In genomic region chr6:163948250-163948649, GRCh38 we compare ENCODE assay signal across 14 cellular contexts.
A peak's percentile ranks its signal among the peaks of the same experiment; 100 is the strongest.
DNase-seq lines count a peak whose midpoint lies in the region; ATAC-seq, FAIRE-seq and TF ChIP-seq lines count a peak whose summit lies in the region.
"Had no signal": no experiment of that assay in that cellular context is flagged by ENCODE, and none has a peak within 500 bp of the region (broad histone marks: within the 10 kb centered on the region; RNA-seq: fewer than 3 reads in every experiment).

No MANE protein-coding gene starts in this region.

- H2AFZ ChIP-seq in HepG2 (ENCODE audit: low read length): no peak overlapping the region

- H3K36me3 Mint-ChIP-seq in activated T-cell treated with anti-CD3 and anti-CD28 coated beads, Interleukin-2, amount 50 U/mL, for 72 hours (ENCODE audit: insufficient read depth in 2 of 2): no peaks in the 10 kb centered on the region
- H3K36me3 Mint-ChIP-seq in activated naive CD8-positive, alpha-beta T cell treated with anti-CD3 and anti-CD28 coated beads, Interleukin-2, amount 50 U/mL, for 24 hours (ENCODE audit: low read depth): no peaks in the 10 kb centered on the region
- H3K36me3 Mint-ChIP-seq: CD8-positive, alpha-beta memory T cell had no signal

- intact Hi-C loops in HepG2 (cut with micrococcal nuclease; ENCODE audit: unreplicated experiment): no loop called here
- intact Hi-C loops in right lobe of liver (cut with DNase I): no loop called here

- no peak overlapping the region for H3K4me2 ChIP-seq in HepG2 (ENCODE audit: low read depth, low read length)
- H3K4me2 ChIP-seq: BLaER1 had no signal

- H3K27me3 ChIP-seq in HepG2 (ENCODE audit: control insufficient read depth in 1 of 2, insufficient read depth in 2 of 2, low read length in 2 of 2) (peaks cover 0 to 23% of the 10 kb centered on the region in 2 experiments; a peak in 2 of 5 replicates), right lobe of liver (no peaks in the 10 kb centered on the region), layer of hippocampus (ENCODE audit: control insufficient read depth, insufficient read depth, low read length) (no peaks in the 10 kb centered on the region)
- H3K27me3 ChIP-seq: BLaER1 had no signal

- no peaks in the 10 kb centered on the region for H3K36me3 ChIP-seq in HepG2 (replicated peaks in 1 of 2; ENCODE audit: control insufficient read depth in 1 of 2, insufficient read depth in 2 of 2, low read length in 2 of 2)
- no peaks in the 10 kb centered on the region for H3K36me3 ChIP-seq in right lobe of liver
- H3K36me3 ChIP-seq: BLaER1 had no signal

- H3K4me1 ChIP-seq in HepG2 (ENCODE audit: insufficient read depth, low read length) (no peaks in the 10 kb centered on the region), right lobe of liver (peaks cover 0 to 1% (median 0%) of the 10 kb centered on the region in 4 donors)
- H3K4me1 ChIP-seq: BLaER1 had no signal

- no peak for FAIRE-seq in HepG2 (lab: Jason Lieb, UNC)
- FAIRE-seq: HTR-8/SVneo had no signal

- in situ Hi-C loops in HepG2 (cut with HindIII; ENCODE audit: extremely low pct_ligation_motif_present, low pct_unique_long_range_greater_than_20kb): no loop called here

- TF ChIP-seq POLR2A in HepG2 (IDR thresholded peaks at IDR 0.05; ENCODE audit: insufficient read depth in 1 of 2, low read depth in 2 of 2, low read length in 2 of 2): no peak
- no peak for TF ChIP-seq POLR2A in right lobe of liver (IDR thresholded peaks at IDR 0.05)

- TF ChIP-seq CTCF in HepG2 (CRISPR knock-in tag; IDR thresholded peaks at IDR 0.05): no peak
- TF ChIP-seq CTCF in right lobe of liver (IDR thresholded peaks at IDR 0.05): no peak

- H3K9ac ChIP-seq in HepG2 (ENCODE audit: insufficient read depth, low read depth, low read length): no peak overlapping the region
- H3K9ac ChIP-seq: BLaER1 had no signal

- H3K27ac Mint-ChIP-seq in activated T-cell treated with anti-CD3 and anti-CD28 coated beads, Interleukin-2, amount 50 U/mL, for 72 hours: no peak overlapping the region
- H3K27ac Mint-ChIP-seq in activated naive CD8-positive, alpha-beta T cell treated with anti-CD3 and anti-CD28 coated beads, Interleukin-2, amount 50 U/mL, for 24 hours: no peak overlapping the region

- DNase-seq in HepG2 (ENCODE audit: low spot score) (no peak), right lobe of liver (no peak), substantia nigra (lab: John Stamatoyannopoulos, UW) (no peak)
- no peak for DNase-seq in activated T-cell treated with anti-CD3 and anti-CD28 coated beads, Interleukin-2, amount 50 U/mL, for 72 hours
- no peak for DNase-seq in activated naive CD8-positive, alpha-beta T cell treated with anti-CD3 and anti-CD28 coated beads, Interleukin-2, amount 50 U/mL, for 24 hours
- DNase-seq: CD8-positive, alpha-beta memory T cell; DMS53; GF-D8; HCEC 1CT had no signal

- H3K9me3 ChIP-seq in HepG2 (ENCODE audit: low read length) (no peaks in the 10 kb centered on the region), right lobe of liver (no peaks in the 10 kb centered on the region)
- H3K9me3 ChIP-seq: BLaER1 had no signal

- no peaks in the 10 kb centered on the region for H3K79me2 ChIP-seq in HepG2 (ENCODE audit: insufficient read depth, low read length)

- TF ChIP-seq EP300 in HepG2 (IDR thresholded peaks at IDR 0.05; ENCODE audit: low read depth in 2 of 2, low read length in 2 of 2) (no peak), HepG2 (CRISPR knock-in tag; IDR thresholded peaks at IDR 0.05; ENCODE audit: borderline replicate concordance) (no peak)

- no peaks in the 10 kb centered on the region for H4K20me1 ChIP-seq in HepG2 (ENCODE audit: insufficient read depth, low read length)
- H4K20me1 ChIP-seq: BLaER1 had no signal

- no peak overlapping the region for H3K4me3 Mint-ChIP-seq in activated T-cell treated with anti-CD3 and anti-CD28 coated beads, Interleukin-2, amount 50 U/mL, for 72 hours
- no peak overlapping the region for H3K4me3 Mint-ChIP-seq in activated naive CD8-positive, alpha-beta T cell treated with anti-CD3 and anti-CD28 coated beads, Interleukin-2, amount 50 U/mL, for 24 hours
- H3K4me3 Mint-ChIP-seq: CD8-positive, alpha-beta memory T cell had no signal

- POLR2A ChIA-PET in HepG2 (lab: Yijun Ruan, JAX): no interaction called here

- H3K4me1 Mint-ChIP-seq in activated T-cell treated with anti-CD3 and anti-CD28 coated beads, Interleukin-2, amount 50 U/mL, for 72 hours (ENCODE audit: low read depth): peaks cover 7% of the 10 kb centered on the region
- no peaks in the 10 kb centered on the region for H3K4me1 Mint-ChIP-seq in activated naive CD8-positive, alpha-beta T cell treated with anti-CD3 and anti-CD28 coated beads, Interleukin-2, amount 50 U/mL, for 24 hours

- no TSS peak for BruUV-seq in HepG2 (replicated peaks; lab: Mats Ljungman, UMichigan)

- no peak for TF ChIP-seq RAD21 in HepG2 (CRISPR knock-in tag; IDR thresholded peaks at IDR 0.05)

- CTCF ChIA-PET in HepG2 (lab: Yijun Ruan, JAX; ENCODE audit: low intra/inter-chr PET ratio, low total read pairs): no interaction called here

- WGBS in HepG2 (ENCODE audit: low lambda C conversion rate): 17% methylated on average over 5 of the region's 5 CpGs
- 90% methylated on average over 3 of the region's 5 CpGs for WGBS in right lobe of liver (ENCODE audit: insufficient coverage, low coverage, low lambda C conversion rate, missing lambda C conversion rate)

- H3K9me3 Mint-ChIP-seq in activated T-cell treated with anti-CD3 and anti-CD28 coated beads, Interleukin-2, amount 50 U/mL, for 72 hours: no peaks in the 10 kb centered on the region
- H3K9me3 Mint-ChIP-seq in activated naive CD8-positive, alpha-beta T cell treated with anti-CD3 and anti-CD28 coated beads, Interleukin-2, amount 50 U/mL, for 24 hours: no peaks in the 10 kb centered on the region
- H3K9me3 Mint-ChIP-seq: CD8-positive, alpha-beta memory T cell had no signal

- peaks cover 23% of the 10 kb centered on the region for H3K27me3 Mint-ChIP-seq in activated T-cell treated with anti-CD3 and anti-CD28 coated beads, Interleukin-2, amount 50 U/mL, for 72 hours (ENCODE audit: low read depth)
- H3K27me3 Mint-ChIP-seq in activated naive CD8-positive, alpha-beta T cell treated with anti-CD3 and anti-CD28 coated beads, Interleukin-2, amount 50 U/mL, for 24 hours: peaks cover 33% of the 10 kb centered on the region

- H3K27ac ChIP-seq in HepG2 (ENCODE audit: extremely low read length, insufficient read depth, low read length): no peak overlapping the region
- H3K27ac ChIP-seq in right lobe of liver: no peak overlapping the region
- peak overlapping the region; percentile 53 for H3K27ac ChIP-seq in layer of hippocampus (ENCODE audit: low read depth, low read length)
- peak overlapping the region; percentile 17 for H3K27ac ChIP-seq in substantia nigra (ENCODE audit: low read depth, low read length, poor library complexity, severe bottlenecking)
- H3K27ac ChIP-seq: 22Rv1, BLaER1 had no signal

- H3K4me3 ChIP-seq in HepG2 (replicated peaks in 1 of 3; ENCODE audit: insufficient read depth in 1 of 3, low read depth in 2 of 3, low read length in 3 of 3): no peak overlapping the region
- no peak overlapping the region for H3K4me3 ChIP-seq in right lobe of liver
- H3K4me3 ChIP-seq: BLaER1 had no signal

- ATAC-seq in HepG2 (no peak), right lobe of liver (no peak), HG02973 (IDR thresholded peaks at IDR 0.05; ENCODE audit: unreplicated experiment) (no peak)
- ATAC-seq in activated T-cell treated with anti-CD3 and anti-CD28 coated beads, Interleukin-2, amount 50 U/mL, for 72 hours (replicated peaks in 1 of 2): no peak
- ATAC-seq in activated naive CD8-positive, alpha-beta T cell treated with anti-CD3 and anti-CD28 coated beads, Interleukin-2, amount 50 U/mL, for 24 hours: no peak

TF ChIP-seq in HepG2, 621 proteins besides CTCF, POLR2A, EP300 and RAD21:
- TF ChIP-seq ZSCAN29 (CRISPR knock-in tag; conservative IDR thresholded peaks at IDR 0.05) (no peak), GFI1 (CRISPR knock-in tag; IDR thresholded peaks at IDR 0.05; ENCODE audit: borderline replicate concordance) (no peak), ZBTB26 (CRISPR knock-in tag; IDR thresholded peaks at IDR 0.05; ENCODE audit: borderline replicate concordance) (no peak), ATF7 (IDR thresholded peaks at IDR 0.05) (peak; percentile 95), ATF7 (CRISPR knock-in tag; IDR thresholded peaks at IDR 0.05) (no peak), RNF2 (conservative IDR thresholded peaks at IDR 0.05; ENCODE audit: low read depth) (no peak), HNRNPL (IDR thresholded peaks at IDR 0.05; ENCODE audit: low read depth, low read length) (no peak), CREB1 (IDR thresholded peaks at IDR 0.05) (peak; percentile 92), CREB1 (CRISPR knock-in tag; IDR thresholded peaks at IDR 0.05) (no peak)
TF ChIP-seq in HepG2: peak in this region for 2.

Comparison
In these comparisons a context has a peak if more than half of its experiments do, and no peak if none do; other contexts are left out.
1. H3K27ac ChIP-seq: peak in layer of hippocampus (single experiment) and substantia nigra (single experiment); none in HepG2 (single experiment) and right lobe of liver (0 of 3).